ENCODE assay signal across 1 cellular context in the genomic region with DNA sequence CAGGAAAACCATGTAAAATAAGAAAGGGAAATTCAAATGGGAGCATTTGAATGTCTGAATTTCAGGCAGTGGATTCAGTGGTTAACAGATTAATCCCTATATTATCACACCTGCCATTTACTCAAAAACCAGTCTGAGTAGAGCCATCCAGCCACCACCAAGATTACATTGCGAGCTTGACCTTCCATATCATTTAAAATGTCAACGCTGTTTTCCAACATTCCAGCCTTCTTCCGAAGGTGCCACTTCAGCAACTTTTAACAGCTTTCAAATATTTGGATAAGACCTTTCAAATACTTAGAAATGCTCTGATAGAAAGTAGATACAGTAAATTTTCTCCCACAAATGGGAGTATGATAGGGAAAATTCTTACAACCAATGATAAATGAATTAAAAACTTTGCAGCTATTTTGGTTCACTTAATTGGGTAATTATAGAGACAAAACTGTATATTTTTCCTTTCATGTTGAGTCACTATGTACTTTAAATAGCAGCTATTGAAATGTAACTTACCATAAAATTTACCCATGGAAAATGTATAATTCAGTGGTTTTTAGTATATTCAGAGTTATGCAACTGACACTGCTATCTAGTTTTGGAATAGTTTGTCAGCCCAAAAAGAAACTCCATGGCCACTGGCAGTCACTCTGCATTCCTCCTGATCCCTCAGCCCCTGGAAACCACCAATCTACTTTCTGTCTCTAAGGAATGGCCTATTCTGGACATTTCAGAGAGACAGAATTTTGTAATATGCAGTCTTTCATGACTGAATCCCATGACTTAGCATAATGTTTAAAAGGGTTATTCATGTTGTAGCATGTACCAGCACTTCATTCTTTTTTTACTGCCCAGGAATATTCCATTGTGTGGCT.
A peak's percentile ranks its signal among the peaks of the same experiment; 100 is the strongest.
TF ChIP-seq lines count a peak whose summit lies in the region.

No MANE protein-coding gene starts in this region.

TF ChIP-seq in HEK293, 187 proteins besides CTCF, POLR2A, EP300 and RAD21 (continued from another document):
- peak; percentile 56 for TF ChIP-seq PRDM10 (tag by site-specific recombination; IDR thresholded peaks at IDR 0.05)
- no peak for TF ChIP-seq ZNF140 (tag by site-specific recombination; IDR thresholded peaks at IDR 0.05)
- no peak for TF ChIP-seq ZNF2 (tag by site-specific recombination; IDR thresholded peaks at IDR 0.05)
